ENCODE assay signal across 1 cellular context in genomic region chr12:57552306-57552651, GRCh38.
TF ChIP-seq lines count a peak whose summit lies in the region.

No MANE protein-coding gene starts in this region.

TF ChIP-seq in K562, 482 proteins besides CTCF, POLR2A, EP300 and RAD21 (continued from another document and continues in another):
- TF ChIP-seq HMGXB4 (CRISPR knock-in tag; IDR thresholded peaks at IDR 0.05): no peak
- TF ChIP-seq BRD9 (IDR thresholded peaks at IDR 0.05; ENCODE audit: low read depth, partially characterized antibody): no peak
- 0 out of 2 replicates have a peak, but pooled peaks have one; percentile 35 for TF ChIP-seq MTA3 (IDR thresholded peaks at IDR 0.05; ENCODE audit: borderline replicate concordance)
- no peak for TF ChIP-seq ZNF77 (CRISPR knock-in tag; IDR thresholded peaks at IDR 0.05)
- TF ChIP-seq DMBX1 (CRISPR knock-in tag; IDR thresholded peaks at IDR 0.05; ENCODE audit: borderline replicate concordance): peak; percentile 33; the same call in 1 of the 2 replicates
- TF ChIP-seq MED1 (CRISPR knock-in tag; IDR thresholded peaks at IDR 0.05; ENCODE audit: borderline replicate concordance): no peak
- TF ChIP-seq PML (IDR thresholded peaks at IDR 0.05; ENCODE audit: low read length): peak; percentile 94
- TF ChIP-seq ZSCAN29 (IDR thresholded peaks at IDR 0.05): no peak
- peak; percentile 66 for TF ChIP-seq CHD4 (IDR thresholded peaks at IDR 0.05; ENCODE audit: insufficient read depth, insufficient replicate concordance, low read depth, low read length, poor library complexity, severe bottlenecking)
- peak; percentile 80 for TF ChIP-seq STAT5A (IDR thresholded peaks at IDR 0.05; ENCODE audit: borderline replicate concordance, low read length)
- peak; percentile 57 for TF ChIP-seq HDAC3 (IDR thresholded peaks at IDR 0.05; ENCODE audit: borderline replicate concordance, partially characterized antibody)
- no peak for TF ChIP-seq MCM2 (IDR thresholded peaks at IDR 0.05; ENCODE audit: low read depth)
- peak in 1 of 2 experiments; percentile 65; a peak in 1 of 4 replicates for TF ChIP-seq NONO (IDR thresholded peaks at IDR 0.05; ENCODE audit: low read depth in 2 of 2, low read length in 1 of 2)
- peak; percentile 13 for TF ChIP-seq ZFP36 (IDR thresholded peaks at IDR 0.05; ENCODE audit: low read depth, low read length, partially characterized antibody)
- TF ChIP-seq NRF1 (conservative IDR thresholded peaks at IDR 0.05 in 1 of 2, IDR thresholded peaks at IDR 0.05 in 1 of 2): 0 out of 4 replicates have a peak, but pooled peaks of 1 of the 2 experiments have one; percentile 6
- TF ChIP-seq JUND (IDR thresholded peaks at IDR 0.05; ENCODE audit: borderline replicate concordance, low read depth, low read length): 0 out of 2 replicates have a peak, but pooled peaks have one; percentile 42
- TF ChIP-seq JUND (tag; IDR thresholded peaks at IDR 0.05; ENCODE audit: borderline replicate concordance, low read depth, low read length): peak; percentile 17; the same call in 1 of the 3 replicates
- TF ChIP-seq ZNF318 (IDR thresholded peaks at IDR 0.05; ENCODE audit: borderline replicate concordance in 1 of 2, low read depth in 1 of 2): no peak
- peak; percentile 50; the same call in 1 of the 2 replicates for TF ChIP-seq ZEB2 (IDR thresholded peaks at IDR 0.05)
- no peak for TF ChIP-seq ZNF280B (CRISPR knock-in tag; IDR thresholded peaks at IDR 0.05)
- TF ChIP-seq, protein P1, sequence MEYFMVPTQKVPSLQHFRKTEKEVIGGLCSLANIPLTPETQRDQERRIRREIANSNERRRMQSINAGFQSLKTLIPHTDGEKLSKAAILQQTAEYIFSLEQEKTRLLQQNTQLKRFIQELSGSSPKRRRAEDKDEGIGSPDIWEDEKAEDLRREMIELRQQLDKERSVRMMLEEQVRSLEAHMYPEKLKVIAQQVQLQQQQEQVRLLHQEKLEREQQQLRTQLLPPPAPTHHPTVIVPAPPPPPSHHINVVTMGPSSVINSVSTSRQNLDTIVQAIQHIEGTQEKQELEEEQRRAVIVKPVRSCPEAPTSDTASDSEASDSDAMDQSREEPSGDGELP (CRISPR knock-in tag; IDR thresholded peaks at IDR 0.05; ENCODE audit: borderline replicate concordance): peak; percentile 55; the same call in 1 of the 2 replicates
- no peak for TF ChIP-seq FOXJ2 (tag; IDR thresholded peaks at IDR 0.05)
- TF ChIP-seq DEAF1 (CRISPR knock-in tag; IDR thresholded peaks at IDR 0.05): no peak
- TF ChIP-seq ZNF785 (CRISPR knock-in tag; IDR thresholded peaks at IDR 0.05): no peak
- TF ChIP-seq ZNF512 (tag; IDR thresholded peaks at IDR 0.05): no peak
- peak; percentile 22; the same call in 1 of the 2 replicates for TF ChIP-seq HDAC2 (IDR thresholded peaks at IDR 0.05)
- peak; percentile 97 for TF ChIP-seq CBFA2T3 (IDR thresholded peaks at IDR 0.05)
- TF ChIP-seq CEBPG (CRISPR knock-in tag; IDR thresholded peaks at IDR 0.05): peak; percentile 63; the same call in 1 of the 2 replicates
- peak in 1 of 2 experiments; percentile 61; a peak in 2 of 4 replicates for TF ChIP-seq CEBPG (tag; conservative IDR thresholded peaks at IDR 0.05 in 1 of 2, IDR thresholded peaks at IDR 0.05 in 1 of 2)
- no peak for TF ChIP-seq YBX1 (IDR thresholded peaks at IDR 0.05)
- TF ChIP-seq SMARCC2 (IDR thresholded peaks at IDR 0.05; ENCODE audit: low read depth): peak; percentile 54; the same call in 1 of the 2 replicates
- peak; percentile 97 for TF ChIP-seq ARID1B (IDR thresholded peaks at IDR 0.05)
- peak in 1 of 2 experiments; percentile 86; a peak in 2 of 4 replicates for TF ChIP-seq RCOR1 (IDR thresholded peaks at IDR 0.05; ENCODE audit: borderline replicate concordance in 1 of 2, low read depth in 2 of 2, low read length in 2 of 2)
- no peak for TF ChIP-seq ZNF146 (CRISPR knock-in tag; IDR thresholded peaks at IDR 0.05; ENCODE audit: unreplicated experiment)
- no peak for TF ChIP-seq ZNF239 (CRISPR knock-in tag; IDR thresholded peaks at IDR 0.05)
- peak; percentile 87 for TF ChIP-seq GATA2 (CRISPR knock-in tag; IDR thresholded peaks at IDR 0.05)
- TF ChIP-seq CTBP1 (IDR thresholded peaks at IDR 0.05; ENCODE audit: borderline replicate concordance): peak; percentile 63
- TF ChIP-seq ARNT (IDR thresholded peaks at IDR 0.05): peak in 1 of 2 experiments; percentile 73; a peak in 2 of 4 replicates
- TF ChIP-seq LEF1 (IDR thresholded peaks at IDR 0.05): peak; percentile 11; the same call in 1 of the 2 replicates
- TF ChIP-seq PKNOX1 (IDR thresholded peaks at IDR 0.05): peak; percentile 97
- TF ChIP-seq CXXC5 (CRISPR knock-in tag; IDR thresholded peaks at IDR 0.05): peak; percentile 57
- TF ChIP-seq HMGN3 (IDR thresholded peaks at IDR 0.05; ENCODE audit: borderline replicate concordance, extremely low read depth, insufficient read length, low read depth, low read length): peak; percentile 64
- TF ChIP-seq NFYB (IDR thresholded peaks at IDR 0.05; ENCODE audit: extremely low read depth, insufficient read length): no peak
- TF ChIP-seq TAF9B (IDR thresholded peaks at IDR 0.05; ENCODE audit: partially characterized antibody): peak; percentile 31
